ENCODE assay signal across 18 cellular contexts in the genomic region with DNA sequence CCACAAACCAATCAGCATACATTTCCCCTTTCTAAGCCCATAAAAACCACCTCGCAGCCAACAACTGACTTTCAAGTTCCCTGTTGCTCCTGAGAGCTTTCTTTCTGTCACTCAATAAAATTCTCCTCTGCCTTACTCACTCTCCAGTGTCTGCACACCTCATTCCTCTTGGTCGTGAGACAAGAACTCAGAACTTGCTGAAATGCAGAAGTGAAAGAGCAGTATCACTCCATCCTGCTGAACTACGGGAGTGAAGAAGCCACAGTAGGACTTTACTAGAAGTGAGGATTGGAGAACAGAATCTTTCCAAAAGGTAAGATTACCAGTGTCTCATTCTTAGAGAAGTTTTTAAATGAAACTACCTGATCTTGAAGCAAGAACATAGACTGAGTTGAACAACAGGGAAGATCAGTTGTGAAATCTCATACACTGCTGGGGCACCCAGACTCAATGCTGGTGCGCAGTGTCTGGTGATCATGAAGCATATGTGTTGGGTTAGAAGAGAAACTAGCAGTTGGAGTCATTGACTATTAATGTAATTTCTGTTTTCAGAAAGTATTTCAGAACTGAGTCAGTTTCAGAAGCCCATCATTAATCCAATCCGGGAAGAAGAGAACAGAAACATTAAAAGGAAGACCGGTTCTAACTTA.
"Had no signal": no experiment of that assay in that cellular context is flagged by ENCODE, and none has a peak within 500 bp of the region (broad histone marks: within the 10 kb centered on the region; RNA-seq: fewer than 3 reads in every experiment).

No MANE protein-coding gene starts in this region.

- H3K36me3 Mint-ChIP-seq: activated naive CD4-positive, alpha-beta T cell treated with anti-CD3 and anti-CD28 coated beads, Interleukin-2, amount 50 U/mL, for 24 hours; brain had no signal

- ATAC-seq: heart left ventricle, left ventricle myocardium superior had no signal

- H3K27me3 Mint-ChIP-seq: activated naive CD4-positive, alpha-beta T cell treated with anti-CD3 and anti-CD28 coated beads, Interleukin-2, amount 50 U/mL, for 24 hours; brain; dendritic cell treated with granulocyte-macrophage colony-stimulating factor and Interleukin-4, amounts not matched to agents 40 ng/mL and 50 ng/mL, for 4 days had no signal

- H3K4me3 Mint-ChIP-seq: activated naive CD4-positive, alpha-beta T cell treated with anti-CD3 and anti-CD28 coated beads, Interleukin-2, amount 50 U/mL, for 24 hours; brain; dendritic cell treated with granulocyte-macrophage colony-stimulating factor and Interleukin-4, amounts not matched to agents 40 ng/mL and 50 ng/mL, for 4 days; nephron had no signal

- H3K9me3 Mint-ChIP-seq: activated naive CD4-positive, alpha-beta T cell treated with anti-CD3 and anti-CD28 coated beads, Interleukin-2, amount 50 U/mL, for 24 hours; nephron had no signal

- H3K4me1 Mint-ChIP-seq: activated naive CD4-positive, alpha-beta T cell treated with anti-CD3 and anti-CD28 coated beads, Interleukin-2, amount 50 U/mL, for 24 hours; brain; nephron had no signal

- DNase-seq: activated CD4-positive, alpha-beta T cell treated with anti-CD3 and anti-CD28 coated beads for 1 hour; activated CD4-positive, alpha-beta T cell treated with anti-CD3 and anti-CD28 coated beads, Interleukin-2, amount 50 U/mL, for 1 hour; activated gamma-delta T cell treated with Interleukin-2 at 50 U/mL for 16 hours; activated T-cell treated with anti-CD3 and anti-CD28 coated beads, Interleukin-2, amount 50 U/mL, for 1 hour; aorta; caudate nucleus; effector CD4-positive, alpha-beta T cell; heart left ventricle; left ventricle myocardium superior; ovary; spleen; stimulated activated CD4-positive, alpha-beta T cell treated with anti-CD3 and anti-CD28 coated beads, Interleukin-4, amount 100 ng/mL, for 1 hour; stimulated activated naive CD4-positive, alpha-beta T cell treated with Interleukin-2 at 50 U/mL for 16 hours; upper lobe of left lung had no signal

- H3K27ac Mint-ChIP-seq: activated naive CD4-positive, alpha-beta T cell treated with anti-CD3 and anti-CD28 coated beads, Interleukin-2, amount 50 U/mL, for 24 hours; brain; dendritic cell treated with granulocyte-macrophage colony-stimulating factor and Interleukin-4, amounts not matched to agents 40 ng/mL and 50 ng/mL, for 4 days; nephron had no signal
